Comparison of ENCODE assay signal across 1 cellular context in the genomic region with DNA sequence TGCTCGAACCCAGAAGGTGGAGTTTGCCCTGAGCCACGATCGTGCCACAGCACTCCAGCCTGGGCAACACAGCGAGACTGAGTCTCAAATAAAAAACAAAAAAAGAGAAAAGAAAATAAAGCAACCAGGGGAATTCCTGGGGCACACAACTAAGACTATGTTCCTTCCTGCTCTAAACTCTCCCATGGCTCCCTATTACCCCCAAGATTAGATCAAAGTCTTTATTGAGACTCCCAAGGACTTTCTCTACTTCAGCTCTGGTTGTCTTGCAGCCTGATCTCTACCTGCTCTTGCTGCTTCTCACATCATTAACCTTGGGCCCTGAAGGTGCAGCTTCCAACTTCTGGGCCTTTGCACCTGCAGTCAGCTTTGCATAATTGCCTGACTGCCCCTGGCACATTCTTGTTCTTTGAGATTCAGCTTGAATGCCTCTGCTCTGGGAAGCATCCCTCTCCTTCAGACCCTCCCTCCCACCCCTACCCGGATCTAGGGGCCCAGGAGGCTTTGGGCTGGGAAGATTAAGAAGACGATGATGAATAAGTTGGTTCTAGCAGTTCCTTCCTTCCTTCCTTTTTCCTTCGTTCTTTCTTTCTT.
A peak's percentile ranks its signal among the peaks of the same experiment; 100 is the strongest.
TF ChIP-seq lines count a peak whose summit lies in the region.

No MANE protein-coding gene starts in this region.

TF ChIP-seq in H1, 55 proteins besides CTCF, POLR2A, EP300 and RAD21:
- no peak for TF ChIP-seq USF2 (IDR thresholded peaks at IDR 0.05; ENCODE audit: low read length)
- no peak for TF ChIP-seq TAF1 (IDR thresholded peaks at IDR 0.05; ENCODE audit: low read depth, low read length)
- TF ChIP-seq CEBPB (IDR thresholded peaks at IDR 0.05; ENCODE audit: low read depth, low read length): no peak
- TF ChIP-seq SP4 (IDR thresholded peaks at IDR 0.05; ENCODE audit: low read length): no peak
- no peak for TF ChIP-seq CBX5 (IDR thresholded peaks at IDR 0.05; ENCODE audit: low read depth, low read length)
- TF ChIP-seq TCF12 (IDR thresholded peaks at IDR 0.05; ENCODE audit: low read depth, low read length): 0 out of 2 replicates have a peak, but pooled peaks have one; percentile 32
- no peak for TF ChIP-seq RNF2 (IDR thresholded peaks at IDR 0.05; ENCODE audit: borderline replicate concordance, low read depth, low read length, missing control alignments, poor library complexity, severe bottlenecking)
- peak; percentile 95 for TF ChIP-seq KDM1A (IDR thresholded peaks at IDR 0.05; ENCODE audit: borderline replicate concordance, low read length)
- TF ChIP-seq HDAC2 (IDR thresholded peaks at IDR 0.05; ENCODE audit: borderline replicate concordance in 1 of 2, low read depth in 2 of 2, low read length in 2 of 2): peak in 1 of 2 experiments; percentile 82; a peak in 1 of 4 replicates
- TF ChIP-seq POLR2AphosphoS5 (IDR thresholded peaks at IDR 0.05; ENCODE audit: low read depth, low read length): no peak
- no peak for TF ChIP-seq TEAD4 (IDR thresholded peaks at IDR 0.05; ENCODE audit: low read depth, low read length)
- no peak for TF ChIP-seq SAP30 (IDR thresholded peaks at IDR 0.05; ENCODE audit: insufficient read depth, insufficient replicate concordance, low read length)
TF ChIP-seq in H1: peak in this region for 3.
